In the genomic region with DNA sequence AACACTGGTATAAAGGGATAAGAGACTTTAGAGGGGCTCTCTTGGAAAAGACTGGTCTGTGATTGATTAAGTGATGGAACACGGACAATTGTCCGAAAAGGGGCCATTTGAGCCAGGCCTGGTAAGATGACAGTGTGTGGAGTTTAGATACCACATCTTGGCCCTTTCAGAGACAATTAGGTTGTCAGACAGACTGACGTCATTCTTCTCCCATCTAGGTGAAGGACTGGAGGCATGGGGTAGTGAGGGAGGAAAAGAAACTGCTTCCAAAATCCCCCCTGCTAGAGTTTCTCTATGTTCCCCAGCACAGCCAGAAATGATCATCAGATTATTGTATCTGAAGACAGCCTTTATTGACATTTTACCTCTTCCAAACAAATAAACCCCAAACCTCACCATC, we compare ENCODE assay signal across 23 cellular contexts.
DNase-seq lines count a peak whose midpoint lies in the region; ATAC-seq, FAIRE-seq and TF ChIP-seq lines count a peak whose summit lies in the region.
"Had no signal": no experiment of that assay in that cellular context is flagged by ENCODE, and none has a peak within 500 bp of the region (broad histone marks: within the 10 kb centered on the region; RNA-seq: fewer than 3 reads in every experiment).

No MANE protein-coding gene starts in this region.

- intact Hi-C loops in HepG2 (cut with micrococcal nuclease; ENCODE audit: unreplicated experiment) (no loop called here), right lobe of liver (cut with DNase I) (no loop called here)

- H4K20me1 ChIP-seq in HepG2 (ENCODE audit: insufficient read depth, low read length) (no peaks in the 10 kb centered on the region), neural cell (ENCODE audit: insufficient read depth) (no peaks in the 10 kb centered on the region)
- H4K20me1 ChIP-seq: BLaER1 treated with 17β-estradiol and CSF1 and Interleukin-3, amounts not matched to agents 10 nM and 100 nM had no signal

- H3K9me2 ChIP-seq in neural cell (ENCODE audit: insufficient read depth, low read length) = no peaks in the 10 kb centered on the region

- peak overlapping the region in 3 of 5 experiments; percentile 7 to 93 (median 50) for H3K27ac Mint-ChIP-seq in brain
- H3K27ac Mint-ChIP-seq: B cell; CD4-positive, alpha-beta T cell; CD8-positive, alpha-beta T cell had no signal

- no peak overlapping the region for H3K4me3 Mint-ChIP-seq in brain
- H3K4me3 Mint-ChIP-seq: B cell; CD4-positive, alpha-beta T cell; CD8-positive, alpha-beta T cell had no signal

- no peaks in the 10 kb centered on the region for H3K79me2 ChIP-seq in HepG2 (ENCODE audit: insufficient read depth, low read length)
- H3K79me2 ChIP-seq in neural cell (replicated peaks; ENCODE audit: insufficient read depth, low read length) = no peaks in the 10 kb centered on the region

- TF ChIP-seq CTCF in HepG2 (CRISPR knock-in tag; IDR thresholded peaks at IDR 0.05) = no peak
- no peak for TF ChIP-seq CTCF in right lobe of liver (IDR thresholded peaks at IDR 0.05)
- TF ChIP-seq CTCF in brain (conservative IDR thresholded peaks at IDR 0.05) = no peak
- no peak for TF ChIP-seq CTCF in neural cell (IDR thresholded peaks at IDR 0.05; ENCODE audit: poor library complexity, severe bottlenecking)

- no peak overlapping the region for H3K27ac ChIP-seq in HepG2 (ENCODE audit: extremely low read length, insufficient read depth, low read length)
- H3K27ac ChIP-seq in right lobe of liver = no peak overlapping the region
- H3K27ac ChIP-seq in neural cell (ENCODE audit: low read length) = peak overlapping the region; percentile 88
- H3K27ac ChIP-seq: BLaER1 treated with 17β-estradiol and CSF1 and Interleukin-3, amounts not matched to agents 10 nM and 100 nM; C4-2B had no signal

- peaks cover 50% of the 10 kb centered on the region for H3K4me1 Mint-ChIP-seq in brain
- H3K4me1 Mint-ChIP-seq: B cell had no signal

- TF ChIP-seq RAD21 in HepG2 (CRISPR knock-in tag; IDR thresholded peaks at IDR 0.05) (no peak), neural cell (conservative IDR thresholded peaks at IDR 0.05) (no peak)

- TF ChIP-seq EP300 in HepG2 (IDR thresholded peaks at IDR 0.05; ENCODE audit: low read depth in 2 of 2, low read length in 2 of 2) (no peak), HepG2 (CRISPR knock-in tag; IDR thresholded peaks at IDR 0.05; ENCODE audit: borderline replicate concordance) (no peak), neural cell (conservative IDR thresholded peaks at IDR 0.05; ENCODE audit: poor library complexity, severe bottlenecking) (no peak)

- peaks cover 0 to 6% (median 0%) of the 10 kb centered on the region in 5 experiments for H3K9me3 Mint-ChIP-seq in brain
- H3K9me3 Mint-ChIP-seq: CD4-positive, alpha-beta T cell had no signal

- H3K4me2 ChIP-seq in HepG2 (ENCODE audit: low read depth, low read length) (no peak overlapping the region), neural cell (ENCODE audit: low read length) (peak overlapping the region; percentile 40)
- H3K4me2 ChIP-seq: BLaER1 treated with 17β-estradiol and CSF1 and Interleukin-3, amounts not matched to agents 10 nM and 100 nM had no signal

- peaks cover 4% of the 10 kb centered on the region for H3K27me3 Mint-ChIP-seq in brain

- BruUV-seq in HepG2 (replicated peaks; lab: Mats Ljungman, UMichigan) = no TSS peak

- H3K9me3 ChIP-seq in HepG2 (ENCODE audit: low read length) = no peaks in the 10 kb centered on the region
- no peaks in the 10 kb centered on the region for H3K9me3 ChIP-seq in right lobe of liver
- no peaks in the 10 kb centered on the region for H3K9me3 ChIP-seq in neural cell (ENCODE audit: low read length)
- H3K9me3 ChIP-seq: Caco-2 had no signal

- CTCF ChIA-PET in HepG2 (lab: Yijun Ruan, JAX; ENCODE audit: low intra/inter-chr PET ratio, low total read pairs) = no interaction called here

- no peaks in the 10 kb centered on the region for H3K36me3 Mint-ChIP-seq in brain
- H3K36me3 Mint-ChIP-seq: CD8-positive, alpha-beta T cell had no signal

- POLR2A ChIA-PET in HepG2 (lab: Yijun Ruan, JAX) = no interaction called here

- no peaks in the 10 kb centered on the region for H3K27me3 ChIP-seq in HepG2 (ENCODE audit: control insufficient read depth in 1 of 2, insufficient read depth in 2 of 2, low read length in 2 of 2)
- no peaks in the 10 kb centered on the region for H3K27me3 ChIP-seq in right lobe of liver
- no peaks in the 10 kb centered on the region for H3K27me3 ChIP-seq in neural cell (ENCODE audit: insufficient read depth, low read depth, low read length)
- H3K27me3 ChIP-seq: BLaER1 treated with 17β-estradiol and CSF1 and Interleukin-3, amounts not matched to agents 10 nM and 100 nM had no signal

- in situ Hi-C loops in HepG2 (cut with HindIII; ENCODE audit: extremely low pct_ligation_motif_present, low pct_unique_long_range_greater_than_20kb) = no loop called here

- ATAC-seq in HepG2 (no peak), right lobe of liver (no peak), HG03196 (IDR thresholded peaks at IDR 0.05; ENCODE audit: unreplicated experiment) (no peak)
- ATAC-seq: CD8-positive, alpha-beta T cell had no signal

- WGBS in HepG2 (ENCODE audit: low lambda C conversion rate) = 1% methylated on average over 3 of the region's 3 CpGs
- 60% methylated on average over 3 of the region's 3 CpGs for WGBS in right lobe of liver (ENCODE audit: insufficient coverage, low coverage, low lambda C conversion rate, missing lambda C conversion rate)

- TF ChIP-seq POLR2A in HepG2 (IDR thresholded peaks at IDR 0.05; ENCODE audit: insufficient read depth in 1 of 2, low read depth in 2 of 2, low read length in 2 of 2) = no peak
- no peak for TF ChIP-seq POLR2A in right lobe of liver (IDR thresholded peaks at IDR 0.05)

- DNase-seq in HepG2 (ENCODE audit: low spot score) (no peak), right lobe of liver (no peak), SK-N-DZ (ENCODE audit: low spot score) (no peak)
- DNase-seq in stimulated activated naive CD4-positive, alpha-beta T cell treated with Interleukin-2 at 50 U/mL for 16 hours (lab: John Stamatoyannopoulos, UW) = no peak
- DNase-seq: 8988T; AML-193; Caco-2; Calu3; CD4-positive, alpha-beta T cell; CD8-positive, alpha-beta T cell; DMS79 treated with DMSO at 0.1 percent for 48 hours; GF-D8 had no signal

- no peaks in the 10 kb centered on the region for H3K4me1 ChIP-seq in HepG2 (ENCODE audit: insufficient read depth, low read length)
- no peaks in the 10 kb centered on the region for H3K4me1 ChIP-seq in right lobe of liver
- H3K4me1 ChIP-seq: BLaER1 treated with 17β-estradiol and CSF1 and Interleukin-3, amounts not matched to agents 10 nM and 100 nM; Caco-2 had no signal

- H2AFZ ChIP-seq in HepG2 (ENCODE audit: low read length) = no peak overlapping the region
- no peak overlapping the region for H2AFZ ChIP-seq in neural cell (ENCODE audit: low read depth, low read length)

- no peak for FAIRE-seq in HepG2 (lab: Jason Lieb, UNC)
- FAIRE-seq: A204.1, D721Med, G401.6, GM12891, GM19239 had no signal

- H3K4me3 ChIP-seq in HepG2 (replicated peaks in 1 of 3; ENCODE audit: insufficient read depth in 1 of 3, low read depth in 2 of 3, low read length in 3 of 3) (no peak overlapping the region), right lobe of liver (no peak overlapping the region), neural cell (ENCODE audit: low read length) (peak overlapping the region; percentile 48)
- H3K4me3 ChIP-seq: BLaER1 treated with 17β-estradiol and CSF1 and Interleukin-3, amounts not matched to agents 10 nM and 100 nM had no signal

- H3K36me3 ChIP-seq in HepG2 (replicated peaks in 1 of 2; ENCODE audit: control insufficient read depth in 1 of 2, insufficient read depth in 2 of 2, low read length in 2 of 2) (no peaks in the 10 kb centered on the region), right lobe of liver (no peaks in the 10 kb centered on the region), neural cell (ENCODE audit: insufficient read depth, low read length) (no peaks in the 10 kb centered on the region)
- H3K36me3 ChIP-seq: BLaER1 treated with 17β-estradiol and CSF1 and Interleukin-3, amounts not matched to agents 10 nM and 100 nM had no signal

- H3K9ac ChIP-seq in HepG2 (ENCODE audit: insufficient read depth, low read depth, low read length) = no peak overlapping the region
- peak overlapping the region; percentile 51 for H3K9ac ChIP-seq in neural cell (ENCODE audit: low read length)
- H3K9ac ChIP-seq: BLaER1 treated with 17β-estradiol and CSF1 and Interleukin-3, amounts not matched to agents 10 nM and 100 nM had no signal

- peaks cover 5% of the 10 kb centered on the region for H3F3A ChIP-seq in neural cell (ENCODE audit: insufficient read depth, low read length, poor library complexity, severe bottlenecking)

TF ChIP-seq in HepG2, 621 proteins besides CTCF, POLR2A, EP300 and RAD21 (continues in another document):
- no peak for TF ChIP-seq TCF12 (IDR thresholded peaks at IDR 0.05)
- TF ChIP-seq TCF12 (CRISPR knock-in tag; IDR thresholded peaks at IDR 0.05) = no peak
- TF ChIP-seq ATF7 (IDR thresholded peaks at IDR 0.05) = peak; percentile 74
- TF ChIP-seq ATF7 (CRISPR knock-in tag; IDR thresholded peaks at IDR 0.05) = no peak
- no peak for TF ChIP-seq ZNF607 (CRISPR knock-in tag; IDR thresholded peaks at IDR 0.05; ENCODE audit: borderline replicate concordance)
- TF ChIP-seq CREB1 (IDR thresholded peaks at IDR 0.05) = peak; percentile 83
- TF ChIP-seq CREB1 (CRISPR knock-in tag; IDR thresholded peaks at IDR 0.05) = no peak

TF ChIP-seq in neural cell, 6 proteins besides CTCF, POLR2A, EP300 and RAD21 (continues in another document):
- no peak for TF ChIP-seq SMC3 (conservative IDR thresholded peaks at IDR 0.05; ENCODE audit: poor library complexity)
